In the genomic region with DNA sequence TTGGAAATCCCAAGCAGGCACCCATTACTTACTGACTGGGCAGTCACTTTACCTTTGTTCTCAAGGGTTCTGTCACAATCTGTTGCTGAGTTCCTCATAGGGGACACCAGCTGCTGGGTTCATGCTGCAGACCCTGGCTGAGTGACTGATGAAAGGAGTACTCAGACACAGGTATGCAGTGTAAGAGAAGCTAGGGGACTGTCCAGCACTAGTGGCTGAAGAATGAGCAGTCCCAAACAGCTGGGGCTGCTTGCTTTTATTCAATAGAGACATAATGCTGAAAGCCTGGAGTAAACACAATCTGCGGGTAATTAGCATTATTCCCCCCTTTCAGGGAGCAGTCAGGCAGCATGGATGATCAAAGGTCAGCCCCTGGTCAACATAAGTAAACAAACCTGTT, we compare ENCODE assay signal across 5 cellular contexts. TPM values are rescaled to one million over a fixed set of nuclear protein-coding genes. Genes with fewer than 3 reads are reported as not detected.
"Had no signal": no experiment of that assay in that cellular context is flagged by ENCODE, and none has a peak within 500 bp of the region (broad histone marks: within the 10 kb centered on the region; RNA-seq: fewer than 3 reads in every experiment).

No MANE protein-coding gene starts in this region.

RNA-seq across cellular contexts. Expression of gene GC, which starts 25.9 kb away (rescaled TPM):
- total RNA-seq: HT-29, HT1080, IMR-90 had no signal
- polyA plus RNA-seq: IgD-negative memory B cell, IMR-90, K562 had no signal
